ENCODE assay signal across 17 cellular contexts in genomic region chr20:13799040-13799439, GRCh38. TPM values are rescaled to one million over a fixed set of nuclear protein-coding genes. Genes with fewer than 3 reads are reported as not detected.
DNase-seq lines count a peak whose midpoint lies in the region; ATAC-seq and TF ChIP-seq lines count a peak whose summit lies in the region.
"Had no signal": no experiment of that assay in that cellular context is flagged by ENCODE, and none has a peak within 500 bp of the region (broad histone marks: within the 10 kb centered on the region; RNA-seq: fewer than 3 reads in every experiment).

No MANE protein-coding gene starts in this region.

- H3K27ac ChIP-seq in breast epithelium, result peak overlapping the region in 1 of 2 donors; percentile 66
- H3K27ac ChIP-seq in RWPE1, result peak overlapping the region; percentile 78
- peak overlapping the region; percentile 19 for H3K27ac ChIP-seq in subcutaneous abdominal adipose tissue (ENCODE audit: low read depth, low read length)
- H3K27ac ChIP-seq in esophagus squamous epithelium, result no peak overlapping the region
- H3K27ac ChIP-seq: BLaER1 had no signal

- TF ChIP-seq CTCF in MCF 10A (IDR thresholded peaks at IDR 0.05; ENCODE audit: unreplicated experiment) (no peak), breast epithelium (IDR thresholded peaks at IDR 0.05) (no peak), RWPE1 (conservative IDR thresholded peaks at IDR 0.05; ENCODE audit: low read depth) (no peak), glutamatergic neuron (IDR thresholded peaks at IDR 0.05; ENCODE audit: partially characterized antibody, unreplicated experiment) (no peak), esophagus squamous epithelium (IDR thresholded peaks at IDR 0.05) (no peak)

- no peaks in the 10 kb centered on the region for H3K9me3 ChIP-seq in breast epithelium
- no peaks in the 10 kb centered on the region for H3K9me3 ChIP-seq in subcutaneous abdominal adipose tissue (ENCODE audit: control insufficient read depth in 5 of 5, low read length in 5 of 5)
- H3K9me3 ChIP-seq in esophagus squamous epithelium, result no peaks in the 10 kb centered on the region
- H3K9me3 ChIP-seq: BLaER1, HAP-1 had no signal

- no TSS peak for BruUV-seq in MCF 10A (replicated peaks; lab: Mats Ljungman, UMichigan)

- 80 to 94% methylated on average over 5 of the region's 5 CpGs for WGBS in esophagus squamous epithelium, 2 donors

- H3K4me1 Mint-ChIP-seq in MCF 10A (ENCODE audit: insufficient read depth, unreplicated experiment), result peaks cover 21% of the 10 kb centered on the region
- H3K4me1 Mint-ChIP-seq in glutamatergic neuron (ENCODE audit: low read depth, unreplicated experiment), result peaks cover 4% of the 10 kb centered on the region
- H3K4me1 Mint-ChIP-seq: CD14-positive monocyte had no signal

- no peak for TF ChIP-seq POLR2A in breast epithelium (IDR thresholded peaks at IDR 0.05)
- TF ChIP-seq POLR2A in esophagus squamous epithelium (IDR thresholded peaks at IDR 0.05), result no peak

- H3K4me3 ChIP-seq in breast epithelium (no peak overlapping the region), subcutaneous abdominal adipose tissue (ENCODE audit: low read depth in 1 of 5, low read length in 5 of 5) (no peak overlapping the region), esophagus squamous epithelium (no peak overlapping the region)
- H3K4me3 ChIP-seq: BLaER1, GM12878, HAP-1 had no signal

- H3K9me3 Mint-ChIP-seq in MCF 10A (ENCODE audit: unreplicated experiment) (no peaks in the 10 kb centered on the region), glutamatergic neuron (ENCODE audit: unreplicated experiment) (no peaks in the 10 kb centered on the region)
- H3K9me3 Mint-ChIP-seq: CD8-positive, alpha-beta T cell had no signal

- H3K27me3 Mint-ChIP-seq in MCF 10A (ENCODE audit: insufficient read depth, unreplicated experiment) (no peaks in the 10 kb centered on the region), glutamatergic neuron (ENCODE audit: unreplicated experiment) (peaks cover 3% of the 10 kb centered on the region)

- H3K4me3 Mint-ChIP-seq in MCF 10A (ENCODE audit: unreplicated experiment) (no peak overlapping the region), glutamatergic neuron (ENCODE audit: unreplicated experiment) (no peak overlapping the region)
- H3K4me3 Mint-ChIP-seq: CD14-positive monocyte; CD8-positive, alpha-beta T cell had no signal

- H3K27me3 ChIP-seq in breast epithelium, result no peaks in the 10 kb centered on the region
- no peaks in the 10 kb centered on the region for H3K27me3 ChIP-seq in subcutaneous abdominal adipose tissue (ENCODE audit: control insufficient read depth in 5 of 5, insufficient read depth in 4 of 5, low read length in 5 of 5)
- no peaks in the 10 kb centered on the region for H3K27me3 ChIP-seq in esophagus squamous epithelium
- H3K27me3 ChIP-seq: BLaER1 had no signal

- no peak overlapping the region for H3K9ac ChIP-seq in subcutaneous abdominal adipose tissue (ENCODE audit: low read length in 5 of 5)
- H3K9ac ChIP-seq: BLaER1 had no signal

- peaks cover 83% of the 10 kb centered on the region for H3K36me3 Mint-ChIP-seq in MCF 10A (ENCODE audit: insufficient read depth, unreplicated experiment)
- H3K36me3 Mint-ChIP-seq in glutamatergic neuron (ENCODE audit: unreplicated experiment), result peaks cover 4% of the 10 kb centered on the region

- ATAC-seq in HG02798 (IDR thresholded peaks at IDR 0.05; ENCODE audit: poor library complexity, unreplicated experiment), result no peak
- ATAC-seq: CD8-positive, alpha-beta T cell; GM12878 had no signal

- H3K36me3 ChIP-seq in breast epithelium (peaks cover 3% of the 10 kb centered on the region), subcutaneous abdominal adipose tissue (ENCODE audit: control insufficient read depth in 5 of 5, insufficient read depth in 5 of 5, low read length in 5 of 5) (peaks cover 42 to 76% (median 58%) of the 10 kb centered on the region in 5 donors), esophagus squamous epithelium (peaks cover 3 to 89% (median 36%) of the 10 kb centered on the region in 3 donors)

- intact Hi-C loops in MCF 10A (cut with micrococcal nuclease) (no loop called here), breast epithelium (cut with DNase I; ENCODE audit: low total_unique reads) (no loop called here), esophagus squamous epithelium (cut with DNase I) (no loop called here)

- peak overlapping the region; percentile 7 for H3K27ac Mint-ChIP-seq in MCF 10A (ENCODE audit: low read depth, unreplicated experiment)
- H3K27ac Mint-ChIP-seq in glutamatergic neuron (ENCODE audit: unreplicated experiment), result peak overlapping the region; percentile 6

- CTCF ChIA-PET in MCF 10A (lab: Yijun Ruan, JAX) (interaction anchor here (0.7 to 5.7 kb wide), 5 partner anchors 11 to 680 kb away, joined by 4 to 48 read pairs (median 5); partner anchors contain the start of genes ESF1 and NDUFAF5), RWPE1 (lab: Yijun Ruan, JAX) (no interaction called here)

- no peak for DNase-seq in MCF 10A (ENCODE audit: unreplicated experiment)
- no peak for DNase-seq in breast epithelium (ENCODE audit: low spot score in 2 of 2)
- no peak for DNase-seq in RWPE1 (ENCODE audit: low spot score)
- DNase-seq in glutamatergic neuron, result no peak
- no peak for DNase-seq in NAMALWA (ENCODE audit: low spot score)
- DNase-seq in esophagus squamous epithelium (lab: John Stamatoyannopoulos, UW), result no peak
- DNase-seq: 8988T; Calu3; CD8-positive, alpha-beta T cell; DMS79 treated with DMSO at 0.1 percent for 48 hours; EL had no signal

- H3K4me1 ChIP-seq in breast epithelium, result no peaks in the 10 kb centered on the region
- H3K4me1 ChIP-seq in subcutaneous abdominal adipose tissue (ENCODE audit: control insufficient read depth in 5 of 5, insufficient read depth in 5 of 5, low read length in 5 of 5), result peaks cover 0 to 27% (median 8%) of the 10 kb centered on the region in 5 donors
- peaks cover 3 to 29% (median 12%) of the 10 kb centered on the region in 3 donors for H3K4me1 ChIP-seq in esophagus squamous epithelium
- H3K4me1 ChIP-seq: BLaER1, HAP-1 had no signal

- POLR2A ChIA-PET in MCF 10A (lab: Yijun Ruan, JAX) (interaction anchor here (0.7 to 12.9 kb wide), 8 partner anchors 9 to 376 kb away, joined by 3 to 121 read pairs (median 5); partner anchors contain the start of genes ESF1, MACROD2 and NDUFAF5), RWPE1 (lab: Yijun Ruan, JAX; ENCODE audit: low non-redundant PET) (no interaction called here)

RNA-seq across cellular contexts. Expression of gene NDUFAF5, which starts 14.2 kb away (rescaled TPM):
- total RNA-seq in MCF 10A (2022) (43.4 and 44.1 TPM in 2 replicates), breast epithelium (10 to 100 TPM; 15.7 to 20.5 (median 17.0) TPM), glutamatergic neuron (ENCODE audit: unreplicated experiment) (51.2 TPM), esophagus squamous epithelium (10 to 100 TPM in 2 of 4 donors, 1 to 10 TPM in 2; 6.6 to 14.5 (median 10.4) TPM)

RNA-seq across cellular contexts. Expression of gene ESF1, which starts 14.3 kb away (rescaled TPM):
- total RNA-seq in MCF 10A (2022) (17.4 and 21.2 TPM in 2 replicates), breast epithelium (10 to 100 TPM; 13.8 to 19.0 (median 17.7) TPM), glutamatergic neuron (ENCODE audit: unreplicated experiment) (16.1 TPM), esophagus squamous epithelium (10 to 100 TPM in 3 of 4 donors, 1 to 10 TPM in 1; 4.7 to 21.9 (median 11.2) TPM)

Comparison
In these comparisons a context has a peak if more than half of its experiments do, and no peak if none do; other contexts are left out.
1. H3K27ac ChIP-seq: peak in RWPE1 (single experiment) and subcutaneous abdominal adipose tissue (single experiment); none in esophagus squamous epithelium (0 of 4).